ENCODE assay signal across 12 cellular contexts in genomic region chr7:142231716-142232115, GRCh38. TPM values are rescaled to one million over a fixed set of nuclear protein-coding genes. Genes with fewer than 3 reads are reported as not detected.
DNase-seq lines count a peak whose midpoint lies in the region; FAIRE-seq and TF ChIP-seq lines count a peak whose summit lies in the region.
"Had no signal": no experiment of that assay in that cellular context is flagged by ENCODE, and none has a peak within 500 bp of the region (broad histone marks: within the 10 kb centered on the region; RNA-seq: fewer than 3 reads in every experiment).

No MANE protein-coding gene starts in this region.

- peak; percentile 70 for DNase-seq in HuH-7 (ENCODE audit: low spot score)
- DNase-seq in SK-N-SH: peak; percentile 28
- DNase-seq in nephron progenitor cell: peak; percentile 45
- no peak for DNase-seq in HTR-8/SVneo (ENCODE audit: insufficient read length, low spot score)
- no peak for DNase-seq in KG1 (lab: John Stamatoyannopoulos, UW)
- no peak for DNase-seq in hepatic stellate cell (ENCODE audit: low spot score)
- DNase-seq: activated T-cell treated with anti-CD3 and anti-CD28 coated beads for 4 hours; gastrocnemius medialis; NCI-H1436; stimulated activated CD4-positive, alpha-beta T cell treated with anti-CD3 and anti-CD28 coated beads, Interleukin-2, amount 100 ng/mL, for 48 hours; SW 1271 had no signal

- H3K79me2 ChIP-seq in SK-N-SH (ENCODE audit: insufficient read depth): no peaks in the 10 kb centered on the region

- peaks cover 16% of the 10 kb centered on the region for H3K27me3 ChIP-seq in SK-N-SH (ENCODE audit: insufficient read depth)
- H3K27me3 ChIP-seq: gastrocnemius medialis had no signal

- TF ChIP-seq RAD21 in SK-N-SH (IDR thresholded peaks at IDR 0.05; ENCODE audit: low read length): no peak

- TF ChIP-seq EP300 in SK-N-SH (IDR thresholded peaks at IDR 0.05; ENCODE audit: borderline replicate concordance in 1 of 2, low read depth in 1 of 2, low read length in 1 of 2): no peak

- no peaks in the 10 kb centered on the region for H3F3A ChIP-seq in SK-N-SH (replicated peaks; ENCODE audit: insufficient read depth)

- POLR2A ChIA-PET in SK-N-SH (lab: Yijun Ruan, JAX): no interaction called here

- no peak overlapping the region for H3K4me3 ChIP-seq in SK-N-SH (ENCODE audit: low read depth in 2 of 2, low read length in 1 of 2)
- H3K4me3 ChIP-seq: gastrocnemius medialis had no signal

- no peak overlapping the region for H3K27ac Mint-ChIP-seq in nephron progenitor cell

- H3K27me3 Mint-ChIP-seq in nephron progenitor cell (ENCODE audit: low read depth, poor library complexity): peaks cover 3% of the 10 kb centered on the region

- H3K4me2 ChIP-seq in SK-N-SH: no peak overlapping the region

- no peaks in the 10 kb centered on the region for H3K36me3 ChIP-seq in SK-N-SH (replicated peaks in 1 of 2; ENCODE audit: control insufficient read depth in 1 of 2, insufficient read depth in 2 of 2, low read length in 1 of 2)
- H3K36me3 ChIP-seq: gastrocnemius medialis had no signal

- H3K9me3 ChIP-seq in SK-N-SH: no peaks in the 10 kb centered on the region
- H3K9me3 ChIP-seq: gastrocnemius medialis had no signal

- no peaks in the 10 kb centered on the region for H3K9me3 Mint-ChIP-seq in nephron progenitor cell

- H4K20me1 ChIP-seq in SK-N-SH (ENCODE audit: insufficient read depth): no peaks in the 10 kb centered on the region

- no peak for FAIRE-seq in HTR-8/SVneo (lab: Jason Lieb, UNC)

- peak; percentile 34; the same call in 2 of the 3 replicates for TF ChIP-seq CTCF in GM12872 (IDR thresholded peaks at IDR 0.05; ENCODE audit: insufficient read depth, low read depth, low read length)
- peak; percentile 41; the same call in 1 of the 2 replicates for TF ChIP-seq CTCF in SK-N-SH (IDR thresholded peaks at IDR 0.05)
- peak; percentile 32 for TF ChIP-seq CTCF in nephron progenitor cell (IDR thresholded peaks at IDR 0.05)

- H2AFZ ChIP-seq in SK-N-SH (ENCODE audit: low read depth): no peak overlapping the region

- no peak overlapping the region for H3K4me3 Mint-ChIP-seq in nephron progenitor cell

- no peak overlapping the region for H3K9ac ChIP-seq in SK-N-SH

- CTCF ChIA-PET in SK-N-SH (lab: Yijun Ruan, JAX): interaction anchor here (0.6 to 1.1 kb wide), 2 partner anchors 9 to 18 kb away, joined by 3 to 4 read pairs; no protein-coding TSS in a partner anchor

- H3K4me1 Mint-ChIP-seq in nephron progenitor cell: peaks cover 13% of the 10 kb centered on the region

- 5% methylated on average over 7 of the region's 7 CpGs for WGBS in SK-N-SH (ENCODE audit: low lambda C conversion rate)

- H3K9me2 ChIP-seq in SK-N-SH: no peaks in the 10 kb centered on the region

- no peak overlapping the region for H3K27ac ChIP-seq in SK-N-SH (ENCODE audit: low read depth in 2 of 2, low read length in 1 of 2)
- H3K27ac ChIP-seq: gastrocnemius medialis had no signal

- H3K36me3 Mint-ChIP-seq in nephron progenitor cell (ENCODE audit: low read depth): no peaks in the 10 kb centered on the region

- no peaks in the 10 kb centered on the region for H3K4me1 ChIP-seq in SK-N-SH (ENCODE audit: control insufficient read depth in 1 of 2, insufficient read depth in 2 of 2, low read depth in 1 of 2, low read length in 1 of 2)
- H3K4me1 ChIP-seq: gastrocnemius medialis had no signal

TF ChIP-seq in SK-N-SH, 30 proteins besides CTCF, POLR2A, EP300 and RAD21:
- TF ChIP-seq RCOR1 (IDR thresholded peaks at IDR 0.05; ENCODE audit: low read length) (no peak), GABPA (IDR thresholded peaks at IDR 0.05; ENCODE audit: low read depth) (no peak), MEF2A (IDR thresholded peaks at IDR 0.05; ENCODE audit: borderline replicate concordance, low read depth) (no peak), MXI1 (IDR thresholded peaks at IDR 0.05; ENCODE audit: low read depth, low read length) (no peak), FOSL2 (IDR thresholded peaks at IDR 0.05; ENCODE audit: borderline replicate concordance, low read depth) (no peak), TEAD4 (IDR thresholded peaks at IDR 0.05; ENCODE audit: borderline replicate concordance, insufficient read depth) (no peak), TCF12 (IDR thresholded peaks at IDR 0.05) (no peak), NRF1 (IDR thresholded peaks at IDR 0.05; ENCODE audit: low read depth, low read length) (no peak), TAF1 (IDR thresholded peaks at IDR 0.05; ENCODE audit: borderline replicate concordance, low read depth, low read length) (no peak), REST (IDR thresholded peaks at IDR 0.05; ENCODE audit: low read depth, low read length) (no peak), CHD2 (IDR thresholded peaks at IDR 0.05; ENCODE audit: low read length, partially characterized antibody) (no peak), JUND (IDR thresholded peaks at IDR 0.05) (no peak), NFIC (IDR thresholded peaks at IDR 0.05; ENCODE audit: borderline replicate concordance) (no peak), YY1 (IDR thresholded peaks at IDR 0.05; ENCODE audit: low read depth) (no peak), SMC3 (IDR thresholded peaks at IDR 0.05; ENCODE audit: low read depth, low read length) (no peak), RXRA (IDR thresholded peaks at IDR 0.05; ENCODE audit: borderline replicate concordance, low read depth) (no peak), POLR2AphosphoS5 (IDR thresholded peaks at IDR 0.05; ENCODE audit: low read depth, low read length) (no peak)
- TF ChIP-seq, protein P1, sequence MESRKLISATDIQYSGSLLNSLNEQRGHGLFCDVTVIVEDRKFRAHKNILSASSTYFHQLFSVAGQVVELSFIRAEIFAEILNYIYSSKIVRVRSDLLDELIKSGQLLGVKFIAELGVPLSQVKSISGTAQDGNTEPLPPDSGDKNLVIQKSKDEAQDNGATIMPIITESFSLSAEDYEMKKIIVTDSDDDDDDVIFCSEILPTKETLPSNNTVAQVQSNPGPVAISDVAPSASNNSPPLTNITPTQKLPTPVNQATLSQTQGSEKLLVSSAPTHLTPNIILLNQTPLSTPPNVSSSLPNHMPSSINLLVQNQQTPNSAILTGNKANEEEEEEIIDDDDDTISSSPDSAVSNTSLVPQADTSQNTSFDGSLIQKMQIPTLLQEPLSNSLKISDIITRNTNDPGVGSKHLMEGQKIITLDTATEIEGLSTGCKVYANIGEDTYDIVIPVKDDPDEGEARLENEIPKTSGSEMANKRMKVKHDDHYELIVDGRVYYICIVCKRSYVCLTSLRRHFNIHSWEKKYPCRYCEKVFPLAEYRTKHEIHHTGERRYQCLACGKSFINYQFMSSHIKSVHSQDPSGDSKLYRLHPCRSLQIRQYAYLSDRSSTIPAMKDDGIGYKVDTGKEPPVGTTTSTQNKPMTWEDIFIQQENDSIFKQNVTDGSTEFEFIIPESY (IDR thresholded peaks at IDR 0.05; ENCODE audit: borderline replicate concordance, low read depth): no peak
- TF ChIP-seq, protein P2, sequence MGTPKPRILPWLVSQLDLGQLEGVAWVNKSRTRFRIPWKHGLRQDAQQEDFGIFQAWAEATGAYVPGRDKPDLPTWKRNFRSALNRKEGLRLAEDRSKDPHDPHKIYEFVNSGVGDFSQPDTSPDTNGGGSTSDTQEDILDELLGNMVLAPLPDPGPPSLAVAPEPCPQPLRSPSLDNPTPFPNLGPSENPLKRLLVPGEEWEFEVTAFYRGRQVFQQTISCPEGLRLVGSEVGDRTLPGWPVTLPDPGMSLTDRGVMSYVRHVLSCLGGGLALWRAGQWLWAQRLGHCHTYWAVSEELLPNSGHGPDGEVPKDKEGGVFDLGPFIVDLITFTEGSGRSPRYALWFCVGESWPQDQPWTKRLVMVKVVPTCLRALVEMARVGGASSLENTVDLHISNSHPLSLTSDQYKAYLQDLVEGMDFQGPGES (IDR thresholded peaks at IDR 0.05; ENCODE audit: low read depth, low read length): no peak
- TF ChIP-seq, protein P3, sequence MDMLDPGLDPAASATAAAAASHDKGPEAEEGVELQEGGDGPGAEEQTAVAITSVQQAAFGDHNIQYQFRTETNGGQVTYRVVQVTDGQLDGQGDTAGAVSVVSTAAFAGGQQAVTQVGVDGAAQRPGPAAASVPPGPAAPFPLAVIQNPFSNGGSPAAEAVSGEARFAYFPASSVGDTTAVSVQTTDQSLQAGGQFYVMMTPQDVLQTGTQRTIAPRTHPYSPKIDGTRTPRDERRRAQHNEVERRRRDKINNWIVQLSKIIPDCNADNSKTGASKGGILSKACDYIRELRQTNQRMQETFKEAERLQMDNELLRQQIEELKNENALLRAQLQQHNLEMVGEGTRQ (IDR thresholded peaks at IDR 0.05; ENCODE audit: borderline replicate concordance, low read depth, low read length): no peak
TF ChIP-seq in SK-N-SH: peak in this region for 0.

RNA-seq across cellular contexts. Expression of gene PRSS58, which starts 26.1 kb away (rescaled TPM):
- polyA plus RNA-seq in SK-N-SH (2012; rRNA removed): not detected in 2 replicates
- not detected in 2 replicates for polyA plus RNA-seq in SK-N-SH (2012; cell fraction: cytosol; rRNA removed)
- not detected in 2 replicates for polyA plus RNA-seq in SK-N-SH (2012; cell fraction: nucleus; rRNA removed)

Comparison
In these comparisons a context has a peak if more than half of its experiments do, and no peak if none do; other contexts are left out.
1. DNase-seq: peak in HuH-7 (single experiment), SK-N-SH (single experiment) and nephron progenitor cell (single experiment); none in HTR-8/SVneo (single experiment), KG1 (single experiment) and hepatic stellate cell (single experiment).
2. Peak in every context shown above with its lines, with median percentiles within 50 percentile points of each other: CTCF ChIP-seq.